ENCODE assay signal across 1 cellular context in genomic region chr19:36140289-36141038, GRCh38.
TF ChIP-seq lines count a peak whose summit lies in the region.

No MANE protein-coding gene starts in this region.

TF ChIP-seq in K562, 482 proteins besides CTCF, POLR2A, EP300 and RAD21 (continued from another document):
- TF ChIP-seq CREB3L1 (IDR thresholded peaks at IDR 0.05; ENCODE audit: borderline replicate concordance, low read depth): no peak; the same call in 1 of the 2 replicates
- no peak; the same call in 1 of the 2 replicates for TF ChIP-seq KAT7 (CRISPR knock-in tag; IDR thresholded peaks at IDR 0.05; ENCODE audit: borderline replicate concordance)
- TF ChIP-seq ZFX (CRISPR knock-in tag; IDR thresholded peaks at IDR 0.05): peak; percentile 67; the same call in 1 of the 2 replicates
- TF ChIP-seq GABPA (tag; conservative IDR thresholded peaks at IDR 0.05; ENCODE audit: low read depth): peak; percentile 59
- TF ChIP-seq SMARCA4 (IDR thresholded peaks at IDR 0.05): 0 out of 2 replicates have a peak, but pooled peaks have one; percentile 9
- no peak for TF ChIP-seq DEAF1 (CRISPR knock-in tag; IDR thresholded peaks at IDR 0.05)
- 0 out of 4 replicates have a peak, but pooled peaks of 1 of the 2 experiments have one; percentile 65 for TF ChIP-seq TEAD1 (CRISPR knock-in tag; IDR thresholded peaks at IDR 0.05)
- no peak for TF ChIP-seq CEBPB (tag; IDR thresholded peaks at IDR 0.05)
- peak; percentile 62 for TF ChIP-seq DACH1 (IDR thresholded peaks at IDR 0.05; ENCODE audit: partially characterized antibody)
- no peak for TF ChIP-seq ZHX1 (conservative IDR thresholded peaks at IDR 0.05; ENCODE audit: low read length)
